In genomic region chr18:59478591-59478990, GRCh38 we compare ENCODE assay signal across 17 cellular contexts.
"Had no signal": no experiment of that assay in that cellular context is flagged by ENCODE, and none has a peak within 500 bp of the region (broad histone marks: within the 10 kb centered on the region; RNA-seq: fewer than 3 reads in every experiment).

No MANE protein-coding gene starts in this region.

- DNase-seq: activated CD4-positive, alpha-beta T cell treated with anti-CD3 and anti-CD28 coated beads, Interleukin-2, amount 50 U/mL, for 48 hours; activated CD4-positive, CD25-positive, alpha-beta regulatory T cell treated with anti-CD3 and anti-CD28 coated beads, Interleukin-2, amount 50 U/mL, for 72 hours; activated gamma-delta T cell; activated naive CD8-positive, alpha-beta T cell treated with anti-CD3 and anti-CD28 coated beads, Interleukin-2, amount 10 ng/mL, durations not matched to agents 7 days and 5 days; activated T-cell treated with anti-CD3 and anti-CD28 coated beads, Interleukin-2, amount 50 U/mL, for 48 hours; anterior cingulate cortex; foreskin melanocyte; head of caudate nucleus; left colon; midbrain; ovary; T-cell; T1000 had no signal

- H3K27ac ChIP-seq: breast epithelium, neural progenitor cell, ovary had no signal

- H3K27me3 ChIP-seq: breast epithelium, neural progenitor cell, ovary had no signal

- H3K9me3 ChIP-seq: breast epithelium, ovary had no signal

- H2AFZ ChIP-seq: neural progenitor cell had no signal

- H3K4me3 ChIP-seq: breast epithelium, lung, neural progenitor cell, ovary had no signal

- H3K9ac ChIP-seq: neural progenitor cell had no signal

- H3K36me3 ChIP-seq: breast epithelium, neural progenitor cell, ovary had no signal

- H3K4me2 ChIP-seq: neural progenitor cell had no signal

- ATAC-seq: left colon; stimulated activated memory B cell treated with anti-CD40 and anti-IgM and Interleukin-4, amounts not matched to agents 10 μg/mL and 1 μg/mL and 100 μg/mL, for 72 hours; T-cell had no signal

- H3K4me1 ChIP-seq: breast epithelium had no signal
